Comparison of ENCODE assay signal across 14 cellular contexts in genomic region chr6:12149944-12150510, GRCh38.
"Had no signal": no experiment of that assay in that cellular context is flagged by ENCODE, and none has a peak within 500 bp of the region (broad histone marks: within the 10 kb centered on the region; RNA-seq: fewer than 3 reads in every experiment).

No MANE protein-coding gene starts in this region.

- H3K27ac ChIP-seq: ascending aorta, cardiac muscle cell, coronary artery, gastroesophageal sphincter, upper lobe of left lung had no signal

- DNase-seq: activated B cell treated with CpG ODN at 0.5 μM for 24 hours, kidney, right cardiac atrium, upper lobe of left lung had no signal

- H3K36me3 ChIP-seq: ascending aorta, cardiac muscle cell, gastroesophageal sphincter, upper lobe of left lung had no signal

- H3K9me3 ChIP-seq: ascending aorta, gastroesophageal sphincter, mucosa of descending colon, upper lobe of left lung had no signal

- H3K27ac Mint-ChIP-seq: activated B cell treated with CpG ODN at 0.5 μM for 24 hours; activated CD4-positive, alpha-beta T cell treated with anti-CD3 and anti-CD28 coated beads, Interleukin-2, amount 10 ng/mL, durations not matched to agents 7 days and 5 days; activated naive CD8-positive, alpha-beta T cell treated with anti-CD3 and anti-CD28 coated beads for 36 hours; stimulated activated effector memory CD8-positive, alpha-beta T cell treated with anti-CD3 and anti-CD28 coated beads, Interleukin-12 subunit alpha, Interleukin-12 subunit beta, amount 100 ng/mL, for 72 hours; T-helper 1 cell treated with Interleukin-12 subunit alpha and Interleukin-12 subunit beta and Interleukin-4 antibody, amounts not matched to agents 30 μg/mL and 1 μg/mL, for 36 hours had no signal

- H3K4me1 ChIP-seq: ascending aorta, gastroesophageal sphincter, upper lobe of left lung had no signal

- H3K27me3 ChIP-seq: ascending aorta, cardiac muscle cell, gastroesophageal sphincter, upper lobe of left lung had no signal

- H3K9me3 Mint-ChIP-seq: activated B cell treated with CpG ODN at 0.5 μM for 24 hours; activated CD4-positive, alpha-beta T cell treated with anti-CD3 and anti-CD28 coated beads, Interleukin-2, amount 10 ng/mL, durations not matched to agents 7 days and 5 days; activated naive CD8-positive, alpha-beta T cell treated with anti-CD3 and anti-CD28 coated beads for 36 hours; naive thymus-derived CD8-positive, alpha-beta T cell; stimulated activated effector memory CD8-positive, alpha-beta T cell treated with anti-CD3 and anti-CD28 coated beads, Interleukin-12 subunit alpha, Interleukin-12 subunit beta, amount 100 ng/mL, for 72 hours; T-helper 1 cell treated with Interleukin-12 subunit alpha and Interleukin-12 subunit beta and Interleukin-4 antibody, amounts not matched to agents 30 μg/mL and 1 μg/mL, for 36 hours had no signal

- H3K4me3 ChIP-seq: ascending aorta, cardiac muscle cell, coronary artery, gastroesophageal sphincter, mucosa of descending colon, upper lobe of left lung had no signal

- H3K27me3 Mint-ChIP-seq: activated B cell treated with CpG ODN at 0.5 μM for 24 hours; activated CD4-positive, alpha-beta T cell treated with anti-CD3 and anti-CD28 coated beads, Interleukin-2, amount 10 ng/mL, durations not matched to agents 7 days and 5 days; activated naive CD8-positive, alpha-beta T cell treated with anti-CD3 and anti-CD28 coated beads for 36 hours; naive thymus-derived CD8-positive, alpha-beta T cell had no signal

- H3K4me3 Mint-ChIP-seq: activated B cell treated with CpG ODN at 0.5 μM for 24 hours; activated CD4-positive, alpha-beta T cell treated with anti-CD3 and anti-CD28 coated beads, Interleukin-2, amount 10 ng/mL, durations not matched to agents 7 days and 5 days; activated naive CD8-positive, alpha-beta T cell treated with anti-CD3 and anti-CD28 coated beads for 36 hours; naive thymus-derived CD8-positive, alpha-beta T cell; stimulated activated effector memory CD8-positive, alpha-beta T cell treated with anti-CD3 and anti-CD28 coated beads, Interleukin-12 subunit alpha, Interleukin-12 subunit beta, amount 100 ng/mL, for 72 hours; T-helper 1 cell treated with Interleukin-12 subunit alpha and Interleukin-12 subunit beta and Interleukin-4 antibody, amounts not matched to agents 30 μg/mL and 1 μg/mL, for 36 hours had no signal
